Comparison of ENCODE assay signal across 2 cellular contexts in the genomic region with DNA sequence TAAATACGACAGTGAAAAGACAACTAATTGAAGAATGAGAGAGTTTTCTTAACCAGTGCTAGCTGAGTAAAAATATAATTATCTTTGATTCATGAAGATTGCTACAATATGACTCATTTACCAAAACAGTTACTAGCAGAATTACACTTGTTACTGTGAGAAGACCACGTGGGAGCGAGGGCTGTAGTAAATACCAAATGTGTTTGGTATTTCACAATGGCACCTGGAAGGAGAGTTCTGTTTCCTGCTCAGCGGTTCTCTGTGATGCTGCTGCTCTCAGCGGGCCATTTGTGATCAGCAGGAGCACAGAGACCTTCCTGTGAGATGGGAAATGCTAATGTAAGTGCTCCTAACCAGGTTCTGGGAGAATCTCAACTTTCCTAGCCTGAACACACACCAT.
A peak's percentile ranks its signal among the peaks of the same experiment; 100 is the strongest.
TF ChIP-seq lines count a peak whose summit lies in the region.

No MANE protein-coding gene starts in this region.

TF ChIP-seq in IMR-90, 13 proteins besides CTCF, POLR2A, EP300 and RAD21:
- TF ChIP-seq MAFK (IDR thresholded peaks at IDR 0.05; ENCODE audit: low read depth, low read length) (no peak), USF2 (IDR thresholded peaks at IDR 0.05; ENCODE audit: low read depth, low read length) (peak; percentile 25; the same call in 1 of the 2 replicates), CEBPB (IDR thresholded peaks at IDR 0.05; ENCODE audit: low read depth, low read length) (0 out of 2 replicates have a peak, but pooled peaks have one; percentile 9)

TF ChIP-seq in K562, 482 proteins besides CTCF, POLR2A, EP300 and RAD21:
- peak; percentile 56 for TF ChIP-seq CEBPB (tag; IDR thresholded peaks at IDR 0.05)
- TF ChIP-seq KAT8 (IDR thresholded peaks at IDR 0.05; ENCODE audit: low read depth): no peak
- no peak for TF ChIP-seq ILF3 (IDR thresholded peaks at IDR 0.05; ENCODE audit: borderline replicate concordance)
